Comparison of ENCODE assay signal across 17 cellular contexts in genomic region chr2:206353685-206354084, GRCh38.
DNase-seq lines count a peak whose midpoint lies in the region; ATAC-seq and TF ChIP-seq lines count a peak whose summit lies in the region.
"Had no signal": no experiment of that assay in that cellular context is flagged by ENCODE, and none has a peak within 500 bp of the region (broad histone marks: within the 10 kb centered on the region; RNA-seq: fewer than 3 reads in every experiment).

No MANE protein-coding gene starts in this region.

- intact Hi-C loops in MCF 10A (cut with micrococcal nuclease), result no loop called here
- intact Hi-C loops in breast epithelium (cut with DNase I; ENCODE audit: low total_unique reads), result no loop called here
- intact Hi-C loops in right cardiac atrium (cut with DNase I), result no loop called here

- POLR2A ChIA-PET in MCF 10A (lab: Yijun Ruan, JAX), result no interaction called here

- H3K9me3 ChIP-seq in breast epithelium (peaks cover 0 to 13% of the 10 kb centered on the region in 2 donors), right cardiac atrium (ENCODE audit: control insufficient read depth, low read length) (no peaks in the 10 kb centered on the region)

- H3K36me3 Mint-ChIP-seq in MCF 10A (ENCODE audit: insufficient read depth, unreplicated experiment) (no peaks in the 10 kb centered on the region), progenitor cell of endocrine pancreas (ENCODE audit: insufficient read depth) (peaks cover 7% of the 10 kb centered on the region)
- H3K36me3 Mint-ChIP-seq: stimulated activated effector memory CD8-positive, alpha-beta T cell treated with anti-CD3 and anti-CD28 coated beads, Interleukin-12 subunit alpha, Interleukin-12 subunit beta, amount 100 ng/mL, for 72 hours had no signal

- TF ChIP-seq POLR2A in breast epithelium (IDR thresholded peaks at IDR 0.05), result no peak

- no TSS peak for BruUV-seq in MCF 10A (replicated peaks; lab: Mats Ljungman, UMichigan)

- peak; percentile 70 for ATAC-seq in HG02943 (IDR thresholded peaks at IDR 0.05; ENCODE audit: low read depth, unreplicated experiment)
- no peak for ATAC-seq in right cardiac atrium
- ATAC-seq: heart left ventricle; Panc1; stimulated activated effector memory CD8-positive, alpha-beta T cell treated with anti-CD3 and anti-CD28 coated beads, Interleukin-12 subunit alpha, Interleukin-12 subunit beta, amount 100 ng/mL, for 72 hours had no signal

- H3K36me3 ChIP-seq in breast epithelium, result no peaks in the 10 kb centered on the region
- H3K36me3 ChIP-seq: brain microvascular endothelial cell, heart left ventricle had no signal

- H3K27ac Mint-ChIP-seq in MCF 10A (ENCODE audit: low read depth, unreplicated experiment) (no peak overlapping the region), progenitor cell of endocrine pancreas (no peak overlapping the region)
- H3K27ac Mint-ChIP-seq: stimulated activated effector memory CD8-positive, alpha-beta T cell treated with anti-CD3 and anti-CD28 coated beads, Interleukin-12 subunit alpha, Interleukin-12 subunit beta, amount 100 ng/mL, for 72 hours had no signal

- H3K9me3 Mint-ChIP-seq in MCF 10A (ENCODE audit: unreplicated experiment) (peaks cover 11% of the 10 kb centered on the region), progenitor cell of endocrine pancreas (ENCODE audit: low read depth) (peaks cover 14% of the 10 kb centered on the region)

- H3K4me3 ChIP-seq in breast epithelium, result no peak overlapping the region
- no peak overlapping the region for H3K4me3 ChIP-seq in right cardiac atrium (ENCODE audit: low read length)
- H3K4me3 ChIP-seq: heart left ventricle had no signal

- TF ChIP-seq CTCF in MCF 10A (IDR thresholded peaks at IDR 0.05; ENCODE audit: unreplicated experiment) (no peak), breast epithelium (IDR thresholded peaks at IDR 0.05) (no peak), progenitor cell of endocrine pancreas (IDR thresholded peaks at IDR 0.05; ENCODE audit: unreplicated experiment) (peak; percentile 18)

- peak; percentile 8 for DNase-seq in MCF 10A (ENCODE audit: unreplicated experiment)
- no peak for DNase-seq in breast epithelium (ENCODE audit: low spot score in 2 of 2)
- DNase-seq in RKO (ENCODE audit: low spot score), result peak; percentile 52
- no peak for DNase-seq in progenitor cell of endocrine pancreas (ENCODE audit: low spot score, unreplicated experiment)
- DNase-seq in right cardiac atrium, result no peak
- DNase-seq in NCI-H2196 (lab: John Stamatoyannopoulos, UW; ENCODE audit: unreplicated experiment), result no peak
- DNase-seq in NK-92 (lab: John Stamatoyannopoulos, UW; ENCODE audit: unreplicated experiment), result no peak
- DNase-seq: activated CD4-positive, alpha-beta T cell treated with anti-CD3 and anti-CD28 coated beads, Interleukin-2, amount 50 U/mL, for 4 hours; activated gamma-delta T cell treated with Interleukin-2 at 50 U/mL for 16 hours; brain microvascular endothelial cell; heart left ventricle; retina; stimulated activated CD4-positive, alpha-beta T cell treated with anti-CD3 and anti-CD28 coated beads, Interleukin-2, amount 100 ng/mL, for 48 hours; T1000 had no signal

- no peaks in the 10 kb centered on the region for H3K4me1 ChIP-seq in breast epithelium
- H3K4me1 ChIP-seq in right cardiac atrium (ENCODE audit: control insufficient read depth, insufficient read depth, low read length), result no peaks in the 10 kb centered on the region
- H3K4me1 ChIP-seq: heart left ventricle had no signal

- H3K4me3 Mint-ChIP-seq in MCF 10A (ENCODE audit: unreplicated experiment) (no peak overlapping the region), progenitor cell of endocrine pancreas (ENCODE audit: low read depth) (no peak overlapping the region)
- H3K4me3 Mint-ChIP-seq: stimulated activated effector memory CD8-positive, alpha-beta T cell treated with anti-CD3 and anti-CD28 coated beads, Interleukin-12 subunit alpha, Interleukin-12 subunit beta, amount 100 ng/mL, for 72 hours had no signal

- H3K27me3 Mint-ChIP-seq in MCF 10A (ENCODE audit: insufficient read depth, unreplicated experiment) (no peaks in the 10 kb centered on the region), progenitor cell of endocrine pancreas (peaks cover 8% of the 10 kb centered on the region)

- CTCF ChIA-PET in MCF 10A (lab: Yijun Ruan, JAX), result interaction anchor here (0.7 kb wide), 1 partner anchor 73 kb away, joined by 3 read pairs; no protein-coding TSS in a partner anchor

- H3K4me1 Mint-ChIP-seq in MCF 10A (ENCODE audit: insufficient read depth, unreplicated experiment), result no peaks in the 10 kb centered on the region
- peaks cover 5% of the 10 kb centered on the region for H3K4me1 Mint-ChIP-seq in progenitor cell of endocrine pancreas (ENCODE audit: low read depth)
- H3K4me1 Mint-ChIP-seq: stimulated activated effector memory CD8-positive, alpha-beta T cell treated with anti-CD3 and anti-CD28 coated beads, Interleukin-12 subunit alpha, Interleukin-12 subunit beta, amount 100 ng/mL, for 72 hours had no signal

- H3K27ac ChIP-seq in breast epithelium, result no peak overlapping the region
- no peak overlapping the region for H3K27ac ChIP-seq in right cardiac atrium (ENCODE audit: low read length)
- H3K27ac ChIP-seq: brain microvascular endothelial cell, heart left ventricle had no signal

- WGBS in right cardiac atrium, result 78% methylated on average over 1 of the region's 1 CpG

- H3K27me3 ChIP-seq in breast epithelium (no peaks in the 10 kb centered on the region), right cardiac atrium (ENCODE audit: control insufficient read depth, insufficient read depth) (no peaks in the 10 kb centered on the region)
- H3K27me3 ChIP-seq: brain microvascular endothelial cell, heart left ventricle had no signal

Comparison
In these comparisons a context has a peak if more than half of its experiments do, and no peak if none do; other contexts are left out.
1. DNase-seq: peak in MCF 10A (single experiment) and RKO (single experiment); none in breast epithelium (0 of 2), progenitor cell of endocrine pancreas (single experiment), right cardiac atrium (0 of 3), NCI-H2196 (single experiment) and NK-92 (single experiment).